ENCODE assay signal across 20 cellular contexts in the genomic region with DNA sequence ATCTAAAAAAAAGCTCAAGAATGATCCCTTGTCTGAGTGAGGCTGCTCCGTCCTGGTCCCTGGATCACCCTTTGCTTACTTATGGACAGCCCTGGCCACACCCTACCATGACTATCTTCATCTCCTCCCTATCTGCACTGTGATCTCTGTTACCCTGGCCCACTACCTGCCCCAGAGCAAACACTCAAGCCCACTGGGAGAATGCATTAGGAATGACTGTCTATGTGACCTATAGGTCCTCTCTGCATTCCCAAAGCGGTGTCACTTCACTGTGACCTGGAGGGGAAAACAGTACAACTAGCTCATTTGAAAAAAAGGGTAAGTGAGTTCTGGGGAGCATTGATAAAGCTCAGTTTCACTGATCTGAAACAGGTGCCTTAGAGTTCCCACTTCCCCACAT.
"Had no signal": no experiment of that assay in that cellular context is flagged by ENCODE, and none has a peak within 500 bp of the region (broad histone marks: within the 10 kb centered on the region; RNA-seq: fewer than 3 reads in every experiment).

No MANE protein-coding gene starts in this region.

- H3K36me3 ChIP-seq: left lung, ovary, right atrium auricular region, sigmoid colon, tibial artery, upper lobe of left lung, uterus had no signal

- H3K9me3 Mint-ChIP-seq: naive thymus-derived CD8-positive, alpha-beta T cell; nephron progenitor cell; stimulated activated effector memory CD8-positive, alpha-beta T cell treated with anti-CD3 and anti-CD28 coated beads, Interleukin-12 subunit alpha, Interleukin-12 subunit beta, amount 100 ng/mL, for 72 hours had no signal

- DNase-seq: dorsolateral prefrontal cortex; effector CD4-positive, alpha-beta T cell; left lung; mesendoderm; midbrain; naive thymus-derived CD8-positive, alpha-beta T cell; nephron progenitor cell; nucleus accumbens; ovary; sigmoid colon; stimulated activated CD4-positive, alpha-beta T cell treated with anti-CD3 and anti-CD28 coated beads, Interleukin-2, amount 100 ng/mL, for 24 hours; stimulated activated CD4-positive, alpha-beta T cell treated with anti-CD3 and anti-CD28 coated beads, Interleukin-4, amount 100 ng/mL, for 24 hours; stimulated activated naive CD4-positive, alpha-beta T cell treated with Interleukin-2 at 50 U/mL for 16 hours; substantia nigra; testis; tibial artery; upper lobe of left lung; uterus had no signal

- H3K4me1 ChIP-seq: left lung, right atrium auricular region, testis, tibial artery, upper lobe of left lung, uterus had no signal

- H3K27ac Mint-ChIP-seq: nephron progenitor cell; stimulated activated effector memory CD8-positive, alpha-beta T cell treated with anti-CD3 and anti-CD28 coated beads, Interleukin-12 subunit alpha, Interleukin-12 subunit beta, amount 100 ng/mL, for 72 hours had no signal

- ATAC-seq: left lung; naive thymus-derived CD8-positive, alpha-beta T cell; stimulated activated effector memory CD8-positive, alpha-beta T cell treated with anti-CD3 and anti-CD28 coated beads, Interleukin-12 subunit alpha, Interleukin-12 subunit beta, amount 100 ng/mL, for 72 hours had no signal

- H3K4me3 ChIP-seq: dorsolateral prefrontal cortex, left lung, ovary, right atrium auricular region, sigmoid colon, testis, tibial artery, upper lobe of left lung, uterus had no signal

- H3K4me3 Mint-ChIP-seq: naive thymus-derived CD8-positive, alpha-beta T cell; nephron progenitor cell; stimulated activated effector memory CD8-positive, alpha-beta T cell treated with anti-CD3 and anti-CD28 coated beads, Interleukin-12 subunit alpha, Interleukin-12 subunit beta, amount 100 ng/mL, for 72 hours had no signal

- H3K9me3 ChIP-seq: left lung, ovary, right atrium auricular region, sigmoid colon, testis, tibial artery, upper lobe of left lung, uterus had no signal

- H3K27me3 ChIP-seq: ovary, right atrium auricular region, sigmoid colon, testis, tibial artery, upper lobe of left lung, uterus had no signal

- H3K27ac ChIP-seq: dorsolateral prefrontal cortex, left lung, ovary, right atrium auricular region, sigmoid colon, testis, tibial artery, upper lobe of left lung, uterus had no signal
